In genomic region chr2:190431907-190432306, GRCh38 we compare ENCODE assay signal across 17 cellular contexts. TPM values are rescaled to one million over a fixed set of nuclear protein-coding genes. Genes with fewer than 3 reads are reported as not detected.
A peak's percentile ranks its signal among the peaks of the same experiment; 100 is the strongest.
DNase-seq lines count a peak whose midpoint lies in the region; ATAC-seq, FAIRE-seq and TF ChIP-seq lines count a peak whose summit lies in the region.
"Had no signal": no experiment of that assay in that cellular context is flagged by ENCODE, and none has a peak within 500 bp of the region (broad histone marks: within the 10 kb centered on the region; RNA-seq: fewer than 3 reads in every experiment).

No MANE protein-coding gene starts in this region.

- H3K4me1 Mint-ChIP-seq in activated T-helper 17 cell treated with anti-CD3 and anti-CD28 coated beads, Interleukin-2, amount 50 U/mL, for 72 hours = peaks cover 26% of the 10 kb centered on the region

- FAIRE-seq in kidney (lab: Jason Lieb, UNC) = peak; percentile 79
- FAIRE-seq: islet of Langerhans had no signal

- H3K36me3 ChIP-seq in kidney (ENCODE audit: control insufficient read depth in 1 of 2, insufficient read depth in 2 of 2, low read length in 2 of 2) (no peaks in the 10 kb centered on the region), A673 (ENCODE audit: insufficient read depth, low read length, poor library complexity, severe bottlenecking) (no peaks in the 10 kb centered on the region)

- DNase-seq in activated naive CD4-positive, alpha-beta T cell treated with anti-CD3 and anti-CD28 coated beads, Interleukin-2, amount 50 U/mL, for 72 hours (ENCODE audit: low spot score in 2 of 2) = no peak
- no peak for DNase-seq in activated naive CD4-positive, alpha-beta T cell treated with Interleukin-2 at 50 U/mL for 16 hours
- DNase-seq in kidney = no peak
- no peak for DNase-seq in substantia nigra (lab: John Stamatoyannopoulos, UW)
- DNase-seq in NCI-H2081 (lab: John Stamatoyannopoulos, UW) = no peak
- no peak for DNase-seq in A673 (ENCODE audit: low spot score)
- DNase-seq: amniotic stem cell; Caco-2; erythroblast; glutamatergic neuron; stimulated activated naive CD4-positive, alpha-beta T cell had no signal

- H3K27ac Mint-ChIP-seq in activated naive CD4-positive, alpha-beta T cell treated with anti-CD3 and anti-CD28 coated beads, Interleukin-2, amount 50 U/mL, for 72 hours = peak overlapping the region in 1 of 2 donors; percentile 58
- peak overlapping the region; percentile 7 for H3K27ac Mint-ChIP-seq in activated T-helper 17 cell treated with anti-CD3 and anti-CD28 coated beads, Interleukin-2, amount 50 U/mL, for 72 hours

- H3K27me3 ChIP-seq in A673 (replicated peaks; ENCODE audit: insufficient read depth, low read depth, low read length, poor library complexity) = no peaks in the 10 kb centered on the region

- H3K4me3 ChIP-seq in kidney (ENCODE audit: low read length in 2 of 2) = no peak overlapping the region
- H3K4me3 ChIP-seq in A673 (ENCODE audit: low read depth, low read length, poor library complexity, severe bottlenecking) = no peak overlapping the region

- H3K27ac ChIP-seq in kidney (ENCODE audit: low read depth in 2 of 2, low read length in 2 of 2) = peak overlapping the region in 1 of 2 donors; percentile 23
- peak overlapping the region; percentile 49 for H3K27ac ChIP-seq in substantia nigra (ENCODE audit: low read depth, low read length, poor library complexity, severe bottlenecking)
- H3K27ac ChIP-seq in A673 (ENCODE audit: low read depth, low read length, poor library complexity, severe bottlenecking) = no peak overlapping the region

- peaks cover 3 to 4% of the 10 kb centered on the region in 2 donors for H3K9me3 Mint-ChIP-seq in activated naive CD4-positive, alpha-beta T cell treated with anti-CD3 and anti-CD28 coated beads, Interleukin-2, amount 50 U/mL, for 72 hours
- no peaks in the 10 kb centered on the region for H3K9me3 Mint-ChIP-seq in activated T-helper 17 cell treated with anti-CD3 and anti-CD28 coated beads, Interleukin-2, amount 50 U/mL, for 72 hours

- CTCF ChIA-PET in A673 (lab: Charles Lee) = no interaction called here

- H3K4me1 ChIP-seq in kidney (ENCODE audit: control insufficient read depth in 1 of 2, insufficient read depth in 1 of 2, low read depth in 1 of 2, low read length in 2 of 2) (peaks cover 0 to 3% of the 10 kb centered on the region in 2 donors), A673 (ENCODE audit: insufficient read depth, low read length, poor library complexity, severe bottlenecking) (no peaks in the 10 kb centered on the region)
- H3K4me1 ChIP-seq: Caco-2 had no signal

- POLR2A ChIA-PET in A673 (lab: Charles Lee; ENCODE audit: low non-redundant PET) = no interaction called here

- H3K9me3 ChIP-seq in kidney (ENCODE audit: control insufficient read depth in 1 of 2, low read length in 2 of 2) = no peaks in the 10 kb centered on the region
- H3K9me3 ChIP-seq in A673 (ENCODE audit: low read depth, low read length, poor library complexity, severe bottlenecking) = no peaks in the 10 kb centered on the region
- H3K9me3 ChIP-seq: Caco-2 had no signal

- TF ChIP-seq CTCF in kidney (IDR thresholded peaks at IDR 0.05; ENCODE audit: borderline replicate concordance, extremely low read depth, insufficient read depth) (no peak), A673 (conservative IDR thresholded peaks at IDR 0.05; ENCODE audit: low read depth, low read length) (no peak)

- peak; percentile 33 to 67 for ATAC-seq in activated naive CD4-positive, alpha-beta T cell treated with anti-CD3 and anti-CD28 coated beads, Interleukin-2, amount 50 U/mL, for 72 hours
- ATAC-seq in activated T-helper 17 cell treated with anti-CD3 and anti-CD28 coated beads, Interleukin-2, amount 50 U/mL, for 72 hours (replicated peaks) = peak; percentile 65
- ATAC-seq in HG02981 (IDR thresholded peaks at IDR 0.05; ENCODE audit: unreplicated experiment) = no peak
- ATAC-seq: HCT116, SK-N-SH treated with all-trans-retinoic acid at 6 μM for 48 hours had no signal

- peaks cover 18 to 42% of the 10 kb centered on the region in 2 donors for H3K36me3 Mint-ChIP-seq in activated naive CD4-positive, alpha-beta T cell treated with anti-CD3 and anti-CD28 coated beads, Interleukin-2, amount 50 U/mL, for 72 hours
- H3K36me3 Mint-ChIP-seq in activated T-helper 17 cell treated with anti-CD3 and anti-CD28 coated beads, Interleukin-2, amount 50 U/mL, for 72 hours (ENCODE audit: low read depth) = peaks cover 36% of the 10 kb centered on the region

- no peaks in the 10 kb centered on the region for H3K27me3 Mint-ChIP-seq in activated T-helper 17 cell treated with anti-CD3 and anti-CD28 coated beads, Interleukin-2, amount 50 U/mL, for 72 hours
- H3K27me3 Mint-ChIP-seq: IgD-negative memory B cell had no signal

- H3K4me3 Mint-ChIP-seq in activated T-helper 17 cell treated with anti-CD3 and anti-CD28 coated beads, Interleukin-2, amount 50 U/mL, for 72 hours = no peak overlapping the region
- H3K4me3 Mint-ChIP-seq: IgD-negative memory B cell had no signal

- H3K9ac ChIP-seq in kidney (ENCODE audit: low read length in 2 of 2) = no peak overlapping the region

- no TSS peak for BruUV-seq in A673 (replicated peaks; lab: Mats Ljungman, UMichigan)

- intact Hi-C loops in kidney (cut with DNase I) = no loop called here
- intact Hi-C loops in A673 (cut with micrococcal nuclease; ENCODE audit: unreplicated experiment) = no loop called here

RNA-seq across cellular contexts. Expression of gene MFSD6, which starts 23.8 kb away (rescaled TPM):
- 10 to 100 TPM; 18.8 to 37.5 TPM for total RNA-seq in activated naive CD4-positive, alpha-beta T cell treated with anti-CD3 and anti-CD28 coated beads, Interleukin-2, amount 50 U/mL, for 72 hours
- 10 to 100 TPM; 33.5 to 41.5 TPM for total RNA-seq in activated T-helper 17 cell treated with anti-CD3 and anti-CD28 coated beads, Interleukin-2, amount 50 U/mL, for 72 hours
- total RNA-seq in kidney (33.9 TPM), A673 (2021) (5.7 and 8.4 TPM in 2 replicates)
- 12.3 TPM for polyA plus RNA-seq in kidney (ENCODE audit: insufficient read depth, low read depth, low replicate concordance)
